Comparison of ENCODE assay signal across 17 cellular contexts in genomic region chr2:134432438-134432883, GRCh38.
DNase-seq lines count a peak whose midpoint lies in the region; ATAC-seq and TF ChIP-seq lines count a peak whose summit lies in the region.
"Had no signal": no experiment of that assay in that cellular context is flagged by ENCODE, and none has a peak within 500 bp of the region (broad histone marks: within the 10 kb centered on the region; RNA-seq: fewer than 3 reads in every experiment).

No MANE protein-coding gene starts in this region.

- POLR2A ChIA-PET in PC-9 (lab: Charles Lee; ENCODE audit: unreplicated experiment), result interaction anchor here (0.6 kb wide), 1 partner anchor 1913 kb away, joined by 3 read pairs; no protein-coding TSS in a partner anchor

- no peaks in the 10 kb centered on the region; the same call in 1 of the 2 replicates for H3K9me2 ChIP-seq in PC-9 (ENCODE audit: insufficient read depth)

- no TSS peak for BruUV-seq in PC-9 (replicated peaks; lab: Mats Ljungman, UMichigan)

- CTCF ChIA-PET in PC-9 (lab: Charles Lee), result interaction anchor here (0.6 to 0.9 kb wide), 3 partner anchors 19 to 545 kb away, joined by 3 to 6 read pairs (median 3); no protein-coding TSS in a partner anchor

- H3K9ac ChIP-seq in smooth muscle cell (ENCODE audit: low read depth), result no peak overlapping the region
- H3K9ac ChIP-seq: parathyroid adenoma had no signal

- H3K4me2 ChIP-seq in PC-9 (peak overlapping the region; percentile 59), smooth muscle cell (peak overlapping the region; percentile 40)

- peak overlapping the region; percentile 83 for H3K27ac ChIP-seq in PC-9
- H3K27ac ChIP-seq in smooth muscle cell (ENCODE audit: low read depth), result no peak overlapping the region
- H3K27ac ChIP-seq: parathyroid adenoma, skin epidermis, tibial artery had no signal

- DNase-seq in HFFc6 (no peak), PC-9 (peak; percentile 10 to 90), kidney glomerular epithelial cell (lab: John Stamatoyannopoulos, UW) (peak; percentile 64), smooth muscle cell (lab: John Stamatoyannopoulos, UW; ENCODE audit: unreplicated experiment) (no peak)
- no peak for DNase-seq in stimulated activated CD4-positive, alpha-beta T cell treated with anti-CD3 and anti-CD28 coated beads, Interleukin-4, amount 100 ng/mL, for 4 hours
- DNase-seq: activated T-cell treated with anti-CD3 and anti-CD28 coated beads, Interleukin-2, amount 50 U/mL, for 24 hours; C1 segment of cervical spinal cord; DND-41; dorsolateral prefrontal cortex; NCI-H1694 treated with DMSO at 0.1 percent for 48 hours; T1000; tibial artery had no signal

- peaks cover 58% of the 10 kb centered on the region for H3K36me3 Mint-ChIP-seq in HFFc6 (ENCODE audit: low read depth)
- H3K36me3 Mint-ChIP-seq: activated naive CD4-positive, alpha-beta T cell treated with anti-CD3 and anti-CD28 coated beads, Interleukin-2, amount 50 U/mL, for 72 hours had no signal

- H3K9me3 Mint-ChIP-seq in HFFc6, result no peaks in the 10 kb centered on the region
- H3K9me3 Mint-ChIP-seq: activated naive CD4-positive, alpha-beta T cell treated with anti-CD3 and anti-CD28 coated beads, Interleukin-2, amount 50 U/mL, for 72 hours; activated T-cell treated with anti-CD3 and anti-CD28 coated beads, Interleukin-2, amount 50 U/mL, for 24 hours had no signal

- H3K4me1 Mint-ChIP-seq in HFFc6 (ENCODE audit: low read depth), result peaks cover 35% of the 10 kb centered on the region

- H3K4me3 Mint-ChIP-seq in HFFc6, result peak overlapping the region; percentile 54
- H3K4me3 Mint-ChIP-seq: activated T-cell treated with anti-CD3 and anti-CD28 coated beads, Interleukin-2, amount 50 U/mL, for 24 hours had no signal

- peaks cover 23% of the 10 kb centered on the region for H3F3A ChIP-seq in PC-9 (ENCODE audit: insufficient read depth, low read depth)
- no peaks in the 10 kb centered on the region for H3F3A ChIP-seq in smooth muscle cell (ENCODE audit: low read depth)

- TF ChIP-seq CTCF in HFFc6 (IDR thresholded peaks at IDR 0.05) (no peak), PC-9 (conservative IDR thresholded peaks at IDR 0.05) (no peak), smooth muscle cell (IDR thresholded peaks at IDR 0.05; ENCODE audit: borderline replicate concordance, insufficient read depth, poor library complexity, severe bottlenecking) (no peak)

- WGBS in smooth muscle cell (ENCODE audit: low lambda C conversion rate), result 99% methylated on average over 3 of the region's 3 CpGs

- no peak for ATAC-seq in GM19351 (IDR thresholded peaks at IDR 0.05; ENCODE audit: unreplicated experiment)
- no peak for ATAC-seq in HG03342 (IDR thresholded peaks at IDR 0.05; ENCODE audit: unreplicated experiment)
- ATAC-seq: activated naive CD4-positive, alpha-beta T cell treated with anti-CD3 and anti-CD28 coated beads, Interleukin-2, amount 50 U/mL, for 72 hours had no signal

- intact Hi-C loops in PC-9 (cut with micrococcal nuclease; ENCODE audit: unreplicated experiment), result no loop called here

- H3K27me3 Mint-ChIP-seq in HFFc6 (ENCODE audit: insufficient read depth), result no peaks in the 10 kb centered on the region; the same call in 1 of the 2 replicates
- H3K27me3 Mint-ChIP-seq: activated T-cell treated with anti-CD3 and anti-CD28 coated beads, Interleukin-2, amount 50 U/mL, for 24 hours had no signal

- H3K4me1 ChIP-seq in PC-9 (replicated peaks; ENCODE audit: insufficient read depth), result peaks cover 31% of the 10 kb centered on the region
- H3K4me1 ChIP-seq in smooth muscle cell (ENCODE audit: low read depth), result peaks cover 16% of the 10 kb centered on the region
- H3K4me1 ChIP-seq: parathyroid adenoma, tibial artery had no signal

- H3K79me2 ChIP-seq in PC-9 (ENCODE audit: low read depth) (no peaks in the 10 kb centered on the region), smooth muscle cell (ENCODE audit: low read depth) (no peaks in the 10 kb centered on the region)
- H3K79me2 ChIP-seq: parathyroid adenoma had no signal

- H3K27me3 ChIP-seq in PC-9 (ENCODE audit: insufficient read depth, low read depth), result no peaks in the 10 kb centered on the region
- H3K27me3 ChIP-seq in smooth muscle cell (ENCODE audit: low read depth), result no peaks in the 10 kb centered on the region
- H3K27me3 ChIP-seq: dorsolateral prefrontal cortex, tibial artery had no signal

- H3K4me3 ChIP-seq in PC-9 (peak overlapping the region; percentile 27; the same call in 1 of the 2 replicates), smooth muscle cell (no peak overlapping the region)
- H3K4me3 ChIP-seq: dorsolateral prefrontal cortex, skin epidermis, tibial artery had no signal

- H2AFZ ChIP-seq in PC-9 (no peak overlapping the region), smooth muscle cell (ENCODE audit: low read depth) (no peak overlapping the region)
- H2AFZ ChIP-seq: parathyroid adenoma had no signal

- no peaks in the 10 kb centered on the region for H4K20me1 ChIP-seq in PC-9 (ENCODE audit: insufficient read depth)
- H4K20me1 ChIP-seq in smooth muscle cell (ENCODE audit: low read depth), result no peaks in the 10 kb centered on the region

- H3K9me3 ChIP-seq in PC-9 (ENCODE audit: insufficient read depth, low read depth) (no peaks in the 10 kb centered on the region), smooth muscle cell (replicated peaks; ENCODE audit: low read depth) (no peaks in the 10 kb centered on the region)
- H3K9me3 ChIP-seq: tibial artery had no signal

- no peaks in the 10 kb centered on the region for H3K36me3 ChIP-seq in PC-9 (ENCODE audit: low read depth)
- no peaks in the 10 kb centered on the region for H3K36me3 ChIP-seq in smooth muscle cell (ENCODE audit: low read depth)

- peak overlapping the region; percentile 46 for H3K27ac Mint-ChIP-seq in HFFc6
- H3K27ac Mint-ChIP-seq: activated naive CD4-positive, alpha-beta T cell treated with anti-CD3 and anti-CD28 coated beads, Interleukin-2, amount 50 U/mL, for 72 hours; activated T-cell treated with anti-CD3 and anti-CD28 coated beads, Interleukin-2, amount 50 U/mL, for 24 hours had no signal

Comparison
In these comparisons a context has a peak if more than half of its experiments do, and no peak if none do; other contexts are left out.
1. DNase-seq: peak in PC-9 (2 of 2) and kidney glomerular epithelial cell (single experiment); none in HFFc6 (single experiment), smooth muscle cell (single experiment) and stimulated activated CD4-positive, alpha-beta T cell treated with anti-CD3 and anti-CD28 coated beads, Interleukin-4, amount 100 ng/mL, for 4 hours (0 of 2).